In genomic region chrX:18422886-18423285, GRCh38 we compare ENCODE assay signal across 14 cellular contexts.
"Had no signal": no experiment of that assay in that cellular context is flagged by ENCODE, and none has a peak within 500 bp of the region (broad histone marks: within the 10 kb centered on the region; RNA-seq: fewer than 3 reads in every experiment).

No MANE protein-coding gene starts in this region.

- H3K27me3 ChIP-seq: suprapubic skin, upper lobe of right lung had no signal

- H3K4me1 ChIP-seq: suprapubic skin, upper lobe of right lung had no signal

- H3K36me3 ChIP-seq: suprapubic skin, upper lobe of right lung had no signal

- H3K4me3 ChIP-seq: suprapubic skin, upper lobe of right lung had no signal

- ATAC-seq: activated CD4-positive, alpha-beta T cell treated with anti-CD3 and anti-CD28 coated beads for 36 hours; activated CD8-positive, alpha-beta T cell treated with anti-CD3 and anti-CD28 coated beads for 36 hours; activated naive CD8-positive, alpha-beta T cell treated with anti-CD3 and anti-CD28 coated beads, Interleukin-2, amount 50 U/mL, for 24 hours; left ventricle myocardium superior; sciatic nerve; upper lobe of right lung had no signal

- DNase-seq: activated CD4-positive, alpha-beta T cell treated with anti-CD3 and anti-CD28 coated beads for 36 hours; activated CD8-positive, alpha-beta T cell treated with anti-CD3 and anti-CD28 coated beads for 36 hours; activated naive CD4-positive, alpha-beta T cell; activated naive CD8-positive, alpha-beta T cell treated with anti-CD3 and anti-CD28 coated beads, Interleukin-2, amount 50 U/mL, for 24 hours; dermis blood vessel endothelial cell; endodermal cell; kidney; left ventricle myocardium superior; mesendoderm; stimulated activated CD4-positive, alpha-beta T cell treated with anti-CD3 and anti-CD28 coated beads, Interleukin-12 subunit alpha, Interleukin-12 subunit beta, amount 100 ng/mL, for 4 hours; stimulated activated naive CD4-positive, alpha-beta T cell treated with Interleukin-2 at 50 U/mL for 16 hours; upper lobe of right lung had no signal

- H3K27ac ChIP-seq: suprapubic skin, upper lobe of right lung had no signal

- H3K9me3 ChIP-seq: suprapubic skin, upper lobe of right lung had no signal
